ENCODE assay signal across 11 cellular contexts in the genomic region with DNA sequence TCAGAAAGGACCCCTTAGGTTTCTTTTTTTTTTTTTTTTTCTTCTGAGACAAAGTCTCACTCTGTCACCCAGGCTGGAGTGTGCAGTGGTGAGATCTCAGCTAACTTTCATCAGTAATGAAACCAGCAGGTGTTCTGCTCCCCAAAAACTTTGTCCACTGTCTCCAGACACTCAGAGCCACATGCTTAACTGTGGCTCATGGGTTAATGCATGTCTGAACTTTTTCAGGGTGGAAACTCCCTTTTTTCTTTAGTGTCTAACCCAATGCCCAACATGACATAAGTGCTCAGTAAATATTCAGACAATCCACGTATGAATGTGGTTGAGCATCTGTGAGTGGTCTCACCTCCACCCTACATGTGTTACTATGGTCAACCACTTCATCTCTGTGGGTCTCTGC. TPM values are rescaled to one million over a fixed set of nuclear protein-coding genes. Genes with fewer than 3 reads are reported as not detected.
A peak's percentile ranks its signal among the peaks of the same experiment; 100 is the strongest.
DNase-seq lines count a peak whose midpoint lies in the region; ATAC-seq and TF ChIP-seq lines count a peak whose summit lies in the region.
"Had no signal": no experiment of that assay in that cellular context is flagged by ENCODE, and none has a peak within 500 bp of the region (broad histone marks: within the 10 kb centered on the region; RNA-seq: fewer than 3 reads in every experiment).

No MANE protein-coding gene starts in this region.

- DNase-seq in memory B cell (ENCODE audit: low spot score in 2 of 2) = no peak
- DNase-seq in DMS79 treated with DMSO at 0.1 percent for 48 hours (lab: John Stamatoyannopoulos, UW) = no peak
- DNase-seq in Right ventricle myocardium inferior (ENCODE audit: missing footprints) = no peak
- DNase-seq in NOMO-1 (lab: John Stamatoyannopoulos, UW; ENCODE audit: unreplicated experiment in 2 of 2) = no peak
- DNase-seq: left cardiac atrium, PC-3 had no signal

- H3K4me1 ChIP-seq in gastroesophageal sphincter = no peaks in the 10 kb centered on the region

- H3K27ac Mint-ChIP-seq in memory B cell = no peak overlapping the region

- no peak overlapping the region for H3K4me3 Mint-ChIP-seq in memory B cell

- peak; percentile 85 for ATAC-seq in GM18870 (IDR thresholded peaks at IDR 0.05; ENCODE audit: unreplicated experiment)
- ATAC-seq in GM21528 (IDR thresholded peaks at IDR 0.05; ENCODE audit: low FRiP score, unreplicated experiment) = peak; percentile 76
- ATAC-seq in HG03097 (IDR thresholded peaks at IDR 0.05; ENCODE audit: low FRiP score, unreplicated experiment) = peak; percentile 58
- peak; percentile 35 for ATAC-seq in memory B cell (ENCODE audit: low read depth)
- ATAC-seq in gastroesophageal sphincter = no peak
- no peak for ATAC-seq in Right ventricle myocardium inferior
- ATAC-seq: left cardiac atrium, PC-3 had no signal

- H3K27me3 Mint-ChIP-seq in memory B cell = peaks cover 3% of the 10 kb centered on the region

- no peaks in the 10 kb centered on the region for H3K36me3 ChIP-seq in gastroesophageal sphincter
- H3K36me3 ChIP-seq: cardiac muscle cell had no signal

- no peaks in the 10 kb centered on the region for H3K9me3 Mint-ChIP-seq in memory B cell

- no peak for TF ChIP-seq EP300 in gastroesophageal sphincter (IDR thresholded peaks at IDR 0.05)

- H3K27me3 ChIP-seq in gastroesophageal sphincter = no peaks in the 10 kb centered on the region
- H3K27me3 ChIP-seq: cardiac muscle cell had no signal

- no peaks in the 10 kb centered on the region for H3K9me3 ChIP-seq in gastroesophageal sphincter

- WGBS in gastroesophageal sphincter (ENCODE audit: low coverage in 1 of 2), 2 donors = no CpG with 5 or more reads among the region's 1 CpG

- H3K4me3 ChIP-seq in gastroesophageal sphincter = no peak overlapping the region
- H3K4me3 ChIP-seq: cardiac muscle cell had no signal

- no peak for TF ChIP-seq CTCF in gastroesophageal sphincter (IDR thresholded peaks at IDR 0.05)

- H3K27ac ChIP-seq in gastroesophageal sphincter = no peak overlapping the region
- H3K27ac ChIP-seq: cardiac muscle cell had no signal

- no peaks in the 10 kb centered on the region for H3K36me3 Mint-ChIP-seq in memory B cell

- peaks cover 6% of the 10 kb centered on the region for H3K4me1 Mint-ChIP-seq in memory B cell

- TF ChIP-seq POLR2A in gastroesophageal sphincter (IDR thresholded peaks at IDR 0.05) = no peak

- intact Hi-C loops in Right ventricle myocardium inferior (cut with DNase I) = no loop called here

RNA-seq across cellular contexts. Expression of a gene that starts 45.4 kb away (rescaled TPM):
- total RNA-seq in gastroesophageal sphincter (1 to 10 TPM in 1 of 4 donors, under 1 TPM in 2, not detected in 1; 0.13 to 1.2 (median 0.93) TPM), Right ventricle myocardium inferior (0.27 TPM)

Comparison
In these comparisons a context has a peak if more than half of its experiments do, and no peak if none do; other contexts are left out.
1. ATAC-seq: peak in GM18870 (single experiment), GM21528 (single experiment), HG03097 (single experiment) and memory B cell (single experiment); none in gastroesophageal sphincter (single experiment) and Right ventricle myocardium inferior (single experiment).